In genomic region chr12:79873223-79873622, GRCh38 we compare ENCODE assay signal across 23 cellular contexts.
DNase-seq lines count a peak whose midpoint lies in the region; ATAC-seq, FAIRE-seq and TF ChIP-seq lines count a peak whose summit lies in the region.
"Had no signal": no experiment of that assay in that cellular context is flagged by ENCODE, and none has a peak within 500 bp of the region (broad histone marks: within the 10 kb centered on the region; RNA-seq: fewer than 3 reads in every experiment).

No MANE protein-coding gene starts in this region.

- intact Hi-C loops in natural killer cell (cut with micrococcal nuclease): no loop called here
- intact Hi-C loops in kidney (cut with DNase I): no loop called here

- DNase-seq in natural killer cell (no peak), T-helper 1 cell (no peak), Ammon's horn (ENCODE audit: low spot score) (no peak), kidney (no peak)
- no peak for DNase-seq in natural killer cell treated with Interleukin-12 subunit alpha and Interleukin-12 subunit beta and Interleukin-15 and Interleukin-18, amount 100 ng/mL, for 72 hours (ENCODE audit: low spot score)
- DNase-seq: activated CD4-positive, alpha-beta T cell treated with anti-CD3 and anti-CD28 coated beads, Interleukin-2, amount 50 U/mL, for 4 hours; CD4-positive, alpha-beta memory T cell; DMS53; foreskin keratinocyte; Karpas-422; left cardiac atrium; midbrain; NCI-H1105 treated with DMSO at 0.1 percent for 48 hours; NCI-H748 treated with DMSO at 0.1 percent for 48 hours; retina; SK-N-SH had no signal

- no peak for FAIRE-seq in kidney (lab: Jason Lieb, UNC)
- FAIRE-seq: TTC549 had no signal

- ATAC-seq in natural killer cell (peak in 1 of 3 donors; percentile 41), HG02588 (IDR thresholded peaks at IDR 0.05; ENCODE audit: unreplicated experiment) (peak; percentile 63), HG03378 (IDR thresholded peaks at IDR 0.05; ENCODE audit: unreplicated experiment) (peak; percentile 55), GM21737 (IDR thresholded peaks at IDR 0.05; ENCODE audit: unreplicated experiment) (no peak)
- ATAC-seq in natural killer cell treated with Interleukin-12 subunit alpha and Interleukin-12 subunit beta and Interleukin-15 and Interleukin-18, amount 100 ng/mL, for 72 hours: no peak
- ATAC-seq: foreskin keratinocyte, HCT116, left cardiac atrium, Panc1 had no signal

- H3K4me3 Mint-ChIP-seq in natural killer cell: no peak overlapping the region
- no peak overlapping the region for H3K4me3 Mint-ChIP-seq in natural killer cell treated with Interleukin-12 subunit alpha and Interleukin-12 subunit beta and Interleukin-15 and Interleukin-18, amount 100 ng/mL, for 72 hours
- H3K4me3 Mint-ChIP-seq: activated naive CD4-positive, alpha-beta T cell treated with anti-CD3 and anti-CD28 coated beads, Interleukin-2, amount 50 U/mL, for 24 hours had no signal

- no peak overlapping the region for H3K4me3 ChIP-seq in kidney (ENCODE audit: low read length in 2 of 2)

- H3K27me3 Mint-ChIP-seq in natural killer cell (ENCODE audit: low read depth in 2 of 2): no peaks in the 10 kb centered on the region
- H3K27me3 Mint-ChIP-seq in natural killer cell treated with Interleukin-12 subunit alpha and Interleukin-12 subunit beta and Interleukin-15 and Interleukin-18, amount 100 ng/mL, for 72 hours: no peaks in the 10 kb centered on the region
- H3K27me3 Mint-ChIP-seq: activated naive CD4-positive, alpha-beta T cell treated with anti-CD3 and anti-CD28 coated beads, Interleukin-2, amount 50 U/mL, for 24 hours; CD4-positive, alpha-beta memory T cell had no signal

- H3K9ac ChIP-seq in kidney (ENCODE audit: low read length in 2 of 2): no peak overlapping the region
- H3K9ac ChIP-seq: SK-N-SH had no signal

- TF ChIP-seq CTCF in natural killer cell (IDR thresholded peaks at IDR 0.05) (no peak), kidney (IDR thresholded peaks at IDR 0.05; ENCODE audit: borderline replicate concordance, extremely low read depth, insufficient read depth) (no peak)

- H3K9me3 Mint-ChIP-seq in natural killer cell: no peaks in the 10 kb centered on the region
- H3K9me3 Mint-ChIP-seq in natural killer cell treated with Interleukin-12 subunit alpha and Interleukin-12 subunit beta and Interleukin-15 and Interleukin-18, amount 100 ng/mL, for 72 hours: no peaks in the 10 kb centered on the region
- H3K9me3 Mint-ChIP-seq: activated naive CD4-positive, alpha-beta T cell treated with anti-CD3 and anti-CD28 coated beads, Interleukin-2, amount 50 U/mL, for 24 hours; CD4-positive, alpha-beta memory T cell had no signal

- no peaks in the 10 kb centered on the region for H3K36me3 Mint-ChIP-seq in natural killer cell
- H3K36me3 Mint-ChIP-seq in natural killer cell treated with Interleukin-12 subunit alpha and Interleukin-12 subunit beta and Interleukin-15 and Interleukin-18, amount 100 ng/mL, for 72 hours: peaks cover 12% of the 10 kb centered on the region

- no peak overlapping the region for H3K27ac ChIP-seq in kidney (ENCODE audit: low read depth in 2 of 2, low read length in 2 of 2)
- H3K27ac ChIP-seq: foreskin keratinocyte had no signal

- H3K36me3 ChIP-seq in kidney (ENCODE audit: control insufficient read depth in 1 of 2, insufficient read depth in 2 of 2, low read length in 2 of 2): peaks cover 0 to 6% of the 10 kb centered on the region in 2 donors

- H3K9me3 ChIP-seq in kidney (ENCODE audit: control insufficient read depth in 1 of 2, low read length in 2 of 2): no peaks in the 10 kb centered on the region
- H3K9me3 ChIP-seq: SK-N-SH had no signal

- no peaks in the 10 kb centered on the region for H3K4me1 ChIP-seq in kidney (ENCODE audit: control insufficient read depth in 1 of 2, insufficient read depth in 1 of 2, low read depth in 1 of 2, low read length in 2 of 2)
- H3K4me1 ChIP-seq: foreskin keratinocyte had no signal

- peak overlapping the region; percentile 5 to 77 for H3K27ac Mint-ChIP-seq in natural killer cell
- H3K27ac Mint-ChIP-seq in natural killer cell treated with Interleukin-12 subunit alpha and Interleukin-12 subunit beta and Interleukin-15 and Interleukin-18, amount 100 ng/mL, for 72 hours: no peak overlapping the region
- H3K27ac Mint-ChIP-seq: activated naive CD4-positive, alpha-beta T cell treated with anti-CD3 and anti-CD28 coated beads, Interleukin-2, amount 50 U/mL, for 24 hours had no signal

- peaks cover 77 to 85% of the 10 kb centered on the region in 2 donors for H3K4me1 Mint-ChIP-seq in natural killer cell
- peaks cover 45 to 51% of the 10 kb centered on the region in 2 donors for H3K4me1 Mint-ChIP-seq in natural killer cell treated with Interleukin-12 subunit alpha and Interleukin-12 subunit beta and Interleukin-15 and Interleukin-18, amount 100 ng/mL, for 72 hours (ENCODE audit: low read depth in 2 of 2)

Comparison
In these comparisons a context has a peak if more than half of its experiments do, and no peak if none do; other contexts are left out.
1. H3K27ac Mint-ChIP-seq: peak in natural killer cell (2 of 2); none in natural killer cell treated with Interleukin-12 subunit alpha and Interleukin-12 subunit beta and Interleukin-15 and Interleukin-18, amount 100 ng/mL, for 72 hours (0 of 2).
2. ATAC-seq: peak in HG02588 (single experiment) and HG03378 (single experiment); none in natural killer cell treated with Interleukin-12 subunit alpha and Interleukin-12 subunit beta and Interleukin-15 and Interleukin-18, amount 100 ng/mL, for 72 hours (0 of 2) and GM21737 (single experiment).